In the genomic region with DNA sequence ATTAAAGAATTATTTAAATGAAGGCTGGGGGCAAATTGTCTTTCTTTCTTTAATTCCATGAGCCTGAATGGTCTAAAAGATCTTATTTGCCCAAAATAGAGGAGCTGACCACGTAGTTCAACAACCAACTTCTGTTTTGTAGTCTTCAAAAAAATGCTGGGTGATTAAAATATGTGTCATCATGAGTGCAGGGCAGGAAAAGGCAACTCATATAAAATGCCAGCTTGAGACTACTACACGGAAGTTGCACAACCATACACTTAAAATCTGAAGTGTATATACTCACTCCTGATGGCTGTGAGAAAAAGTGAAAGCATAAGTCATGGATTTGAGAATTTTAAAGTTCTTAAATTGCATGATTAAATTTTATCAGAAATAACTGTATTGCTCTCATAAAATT, we compare ENCODE assay signal across 13 cellular contexts.
DNase-seq lines count a peak whose midpoint lies in the region; ATAC-seq and TF ChIP-seq lines count a peak whose summit lies in the region.
"Had no signal": no experiment of that assay in that cellular context is flagged by ENCODE, and none has a peak within 500 bp of the region (broad histone marks: within the 10 kb centered on the region; RNA-seq: fewer than 3 reads in every experiment).

No MANE protein-coding gene starts in this region.

- H3K4me1 Mint-ChIP-seq in stimulated activated naive CD8-positive, alpha-beta T cell treated with anti-CD3 and anti-CD28 coated beads, Interleukin-15, amount 100 ng/mL, for 72 hours, result no peaks in the 10 kb centered on the region

- no peak overlapping the region for H3K27ac Mint-ChIP-seq in stimulated activated naive CD8-positive, alpha-beta T cell treated with anti-CD3 and anti-CD28 coated beads, Interleukin-15, amount 100 ng/mL, for 72 hours
- H3K27ac Mint-ChIP-seq: brain had no signal

- no peaks in the 10 kb centered on the region for H3K27me3 Mint-ChIP-seq in stimulated activated naive CD8-positive, alpha-beta T cell treated with anti-CD3 and anti-CD28 coated beads, Interleukin-15, amount 100 ng/mL, for 72 hours

- TF ChIP-seq POLR2A in gastrocnemius medialis (IDR thresholded peaks at IDR 0.05), result no peak

- no peak for DNase-seq in stimulated activated naive CD8-positive, alpha-beta T cell treated with anti-CD3 and anti-CD28 coated beads, Interleukin-15, Interleukin-2, amounts not matched to agents 100 U/mL and 50 U/mL, for 24 hours
- no peak for DNase-seq in stimulated activated naive CD8-positive, alpha-beta T cell treated with anti-CD3 and anti-CD28 coated beads, Interleukin-15, amount 100 ng/mL, for 72 hours
- DNase-seq in SK-N-MC (ENCODE audit: low read depth, low spot score), result peak; percentile 92
- DNase-seq in foreskin keratinocyte, result peak; percentile 62 to 83
- DNase-seq in aorta, result no peak
- DNase-seq in substantia nigra (lab: John Stamatoyannopoulos, UW), result no peak
- no peak for DNase-seq in retina
- DNase-seq in gastrocnemius medialis, result no peak
- DNase-seq: activated CD4-positive, CD25-positive, alpha-beta regulatory T cell; COR-L47; left cardiac atrium; transverse colon had no signal

- intact Hi-C loops in aorta (cut with DNase I), result no loop called here
- intact Hi-C loops in gastrocnemius medialis (cut with DNase I; ENCODE audit: low total_unique reads), result no loop called here

- H3K9me3 ChIP-seq in SK-N-MC (ENCODE audit: low read depth, low read length), result no peaks in the 10 kb centered on the region
- H3K9me3 ChIP-seq in aorta (ENCODE audit: control insufficient read depth, low read length), result no peaks in the 10 kb centered on the region
- H3K9me3 ChIP-seq in gastrocnemius medialis, result no peaks in the 10 kb centered on the region
- H3K9me3 ChIP-seq: transverse colon had no signal

- H3K36me3 ChIP-seq in SK-N-MC (ENCODE audit: insufficient read depth, low read length) (no peaks in the 10 kb centered on the region), aorta (ENCODE audit: control insufficient read depth in 1 of 2, insufficient read depth in 2 of 2, low read length in 1 of 2) (no peaks in the 10 kb centered on the region), gastrocnemius medialis (no peaks in the 10 kb centered on the region)
- H3K36me3 ChIP-seq: transverse colon had no signal

- H3K27ac ChIP-seq in SK-N-MC (no peak overlapping the region), foreskin keratinocyte (peak overlapping the region; percentile 6), aorta (ENCODE audit: low read depth in 1 of 2, low read length in 2 of 2) (no peak overlapping the region), substantia nigra (ENCODE audit: low read depth, low read length, poor library complexity, severe bottlenecking) (no peak overlapping the region), gastrocnemius medialis (no peak overlapping the region)
- H3K27ac ChIP-seq: transverse colon had no signal

- H3K27me3 ChIP-seq in foreskin keratinocyte (no peaks in the 10 kb centered on the region), aorta (ENCODE audit: control insufficient read depth in 1 of 2, insufficient read depth in 2 of 2, low read length in 1 of 2) (no peaks in the 10 kb centered on the region), gastrocnemius medialis (no peaks in the 10 kb centered on the region)
- H3K27me3 ChIP-seq: transverse colon had no signal

- H3K9me3 Mint-ChIP-seq in stimulated activated naive CD8-positive, alpha-beta T cell treated with anti-CD3 and anti-CD28 coated beads, Interleukin-15, amount 100 ng/mL, for 72 hours, result no peaks in the 10 kb centered on the region

- H3K4me3 ChIP-seq in SK-N-MC (no peak overlapping the region), aorta (ENCODE audit: low read length in 2 of 2) (no peak overlapping the region), gastrocnemius medialis (no peak overlapping the region)
- H3K4me3 ChIP-seq: transverse colon had no signal

- TF ChIP-seq CTCF in foreskin keratinocyte (conservative IDR thresholded peaks at IDR 0.05) (peak; percentile 37), gastrocnemius medialis (IDR thresholded peaks at IDR 0.05 in 4 of 5, conservative IDR thresholded peaks at IDR 0.05 in 1 of 5) (no peak)

- H3K4me1 ChIP-seq in foreskin keratinocyte, result peaks cover 15% of the 10 kb centered on the region
- H3K4me1 ChIP-seq in aorta (ENCODE audit: control insufficient read depth in 1 of 2, insufficient read depth in 2 of 2, low read length in 2 of 2), result peaks cover 0 to 2% of the 10 kb centered on the region in 2 donors
- H3K4me1 ChIP-seq in gastrocnemius medialis, result no peaks in the 10 kb centered on the region

- ATAC-seq in stimulated activated naive CD8-positive, alpha-beta T cell treated with anti-CD3 and anti-CD28 coated beads, Interleukin-15, Interleukin-2, amounts not matched to agents 100 U/mL and 50 U/mL, for 24 hours, result peak; percentile 40
- ATAC-seq in stimulated activated naive CD8-positive, alpha-beta T cell treated with anti-CD3 and anti-CD28 coated beads, Interleukin-15, amount 100 ng/mL, for 72 hours, result no peak
- ATAC-seq in foreskin keratinocyte (peak; percentile 98), aorta (ENCODE audit: low FRiP score) (peak; percentile 19), gastrocnemius medialis (no peak)

- 17 to 31% methylated on average over 2 of the region's 2 CpGs for WGBS in aorta, 2 donors

- in situ Hi-C loops in gastrocnemius medialis (cut with MboI; ENCODE audit: low sequenced_read_pairs in 4 of 4), result loop anchor here in 1 of 4 donors (25.0 kb wide), 1 partner anchor 562 kb away; no protein-coding TSS in a partner anchor

- no peak overlapping the region for H3K4me3 Mint-ChIP-seq in stimulated activated naive CD8-positive, alpha-beta T cell treated with anti-CD3 and anti-CD28 coated beads, Interleukin-15, amount 100 ng/mL, for 72 hours
- H3K4me3 Mint-ChIP-seq: brain had no signal

- H3K9ac ChIP-seq in SK-N-MC (ENCODE audit: insufficient read length), result no peak overlapping the region

Comparison
In these comparisons a context has a peak if more than half of its experiments do, and no peak if none do; other contexts are left out.
1. ATAC-seq: peak in stimulated activated naive CD8-positive, alpha-beta T cell treated with anti-CD3 and anti-CD28 coated beads, Interleukin-15, Interleukin-2, amounts not matched to agents 100 U/mL and 50 U/mL, for 24 hours (single experiment), foreskin keratinocyte (single experiment) and aorta (single experiment); none in stimulated activated naive CD8-positive, alpha-beta T cell treated with anti-CD3 and anti-CD28 coated beads, Interleukin-15, amount 100 ng/mL, for 72 hours (single experiment) and gastrocnemius medialis (0 of 2).
2. DNase-seq: peak in SK-N-MC (single experiment) and foreskin keratinocyte (2 of 2); none in stimulated activated naive CD8-positive, alpha-beta T cell treated with anti-CD3 and anti-CD28 coated beads, Interleukin-15, Interleukin-2, amounts not matched to agents 100 U/mL and 50 U/mL, for 24 hours (single experiment), stimulated activated naive CD8-positive, alpha-beta T cell treated with anti-CD3 and anti-CD28 coated beads, Interleukin-15, amount 100 ng/mL, for 72 hours (0 of 2), aorta (0 of 2), substantia nigra (0 of 49), retina (single experiment) and gastrocnemius medialis (0 of 2).